ENCODE assay signal across 8 cellular contexts in the genomic region with DNA sequence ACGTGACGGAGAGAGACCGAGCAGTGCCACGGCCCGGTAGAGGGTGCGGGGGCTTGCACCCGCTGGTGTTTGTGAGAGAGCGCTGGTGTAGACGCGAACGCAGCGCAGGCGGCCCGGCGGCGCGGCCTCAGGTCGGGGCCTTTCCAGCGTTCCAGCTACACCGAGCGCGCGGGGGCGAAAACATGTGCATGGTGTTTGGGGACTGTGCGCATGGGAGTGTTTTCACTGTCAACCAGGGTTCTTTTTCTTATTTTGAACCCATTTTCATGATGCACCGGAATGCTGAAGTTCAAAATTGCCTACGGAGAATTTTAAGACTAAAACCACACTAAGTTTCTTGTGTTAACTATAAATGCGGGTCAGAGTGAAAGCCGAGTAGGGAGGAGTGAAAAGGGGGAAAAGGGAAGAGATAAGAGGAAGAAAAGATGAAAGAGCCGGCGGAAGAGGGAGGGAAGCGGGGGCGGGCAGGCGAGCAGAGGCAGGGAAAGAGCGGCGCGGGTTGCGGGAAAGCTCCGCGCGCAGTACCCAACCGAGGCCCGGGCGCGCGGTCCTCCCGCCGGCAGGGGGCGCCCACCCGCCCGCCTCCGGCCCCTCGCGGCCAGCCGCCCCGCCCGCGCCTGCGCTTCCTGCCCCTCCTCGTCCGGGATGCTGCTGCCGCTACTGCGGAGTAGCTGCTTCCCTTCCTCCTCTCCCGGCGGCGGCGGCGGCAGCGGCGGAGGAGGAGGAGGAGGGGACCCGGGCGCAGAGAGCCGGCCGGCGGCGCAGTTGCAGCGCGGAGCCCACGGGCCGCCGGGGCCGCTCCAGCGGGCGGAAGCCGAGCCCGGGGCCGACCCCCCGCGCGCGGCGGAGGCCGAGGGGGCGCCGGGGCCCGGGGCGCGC. TPM values are rescaled to one million over a fixed set of nuclear protein-coding genes. Genes with fewer than 3 reads are reported as not detected.
DNase-seq lines count a peak whose midpoint lies in the region; ATAC-seq and TF ChIP-seq lines count a peak whose summit lies in the region.

A gene with protein sequence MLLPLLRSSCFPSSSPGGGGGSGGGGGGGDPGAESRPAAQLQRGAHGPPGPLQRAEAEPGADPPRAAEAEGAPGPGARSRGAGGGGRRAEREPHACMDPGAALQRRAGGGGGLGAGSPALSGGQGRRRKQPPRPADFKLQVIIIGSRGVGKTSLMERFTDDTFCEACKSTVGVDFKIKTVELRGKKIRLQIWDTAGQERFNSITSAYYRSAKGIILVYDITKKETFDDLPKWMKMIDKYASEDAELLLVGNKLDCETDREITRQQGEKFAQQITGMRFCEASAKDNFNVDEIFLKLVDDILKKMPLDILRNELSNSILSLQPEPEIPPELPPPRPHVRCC (plus strand): TSS at position 643 of the 879 bp plus-strand sequence. CDS start 3 bp downstream, at position 646.

- CTCF ChIA-PET in AG04450 (lab: Charles Lee), result interaction anchor here (0.5 to 0.6 kb wide), 9 partner anchors 9 to 1318 kb away, joined by 3 to 5 read pairs (median 3); no protein-coding TSS in a partner anchor

- DNase-seq in AG04450 (ENCODE audit: low read depth, low spot score) (peak; percentile 49), NCI-H510A treated with DMSO at 0.1 percent for 48 hours (lab: John Stamatoyannopoulos, UW) (peak; percentile 86), coronary artery (ENCODE audit: low spot score) (peak; percentile 85), left lobe of liver (ENCODE audit: low spot score) (peak; percentile 88)
- peak; percentile 89 for DNase-seq in activated CD4-positive, alpha-beta T cell treated with anti-CD3 and anti-CD28 coated beads for 48 hours
- peak; percentile 87 to 89 for DNase-seq in stimulated activated CD4-positive, alpha-beta T cell treated with anti-CD3 and anti-CD28 coated beads, Interleukin-2, amount 100 ng/mL, for 24 hours

- H3K4me3 ChIP-seq in AG04450 (ENCODE audit: low read depth, low read length), result peak within 1 kb of the TSS; percentile 82
- peak within 1 kb of the TSS; percentile 90 for H3K4me3 ChIP-seq in coronary artery

- TF ChIP-seq CTCF in AG04450 (IDR thresholded peaks at IDR 0.05; ENCODE audit: low read depth, low read length) (peak; percentile 22; the same call in 1 of the 2 replicates), coronary artery (IDR thresholded peaks at IDR 0.05) (peak; percentile 54)

- H3K27me3 ChIP-seq in AG04450 (ENCODE audit: control insufficient read depth, insufficient read depth, low read length), result no peaks in the 10 kb centered on the region

- H3K27ac ChIP-seq in AG04450 (ENCODE audit: low read depth, low read length) (peak within 1 kb of the TSS; percentile 63), coronary artery (peak within 1 kb of the TSS; percentile 76 to 88)

- H3K9me3 ChIP-seq in AG04450 (ENCODE audit: control insufficient read depth, insufficient read depth, low read length), result peaks cover 4% of the 10 kb centered on the region; the same call in 1 of the 2 replicates

- peak; percentile 74 for ATAC-seq in GM19025 (IDR thresholded peaks at IDR 0.05; ENCODE audit: low read depth, unreplicated experiment)
- ATAC-seq in HG03354 (IDR thresholded peaks at IDR 0.05; ENCODE audit: poor library complexity, severe bottlenecking, unreplicated experiment), result peak; percentile 78
- peak; percentile 96 for ATAC-seq in left lobe of liver

- POLR2A ChIA-PET in AG04450 (lab: Yijun Ruan, JAX), result interaction anchor here (1.5 kb wide), 1 partner anchor 17 kb away, joined by 4 read pairs; no protein-coding TSS in a partner anchor

RNA-seq across cellular contexts. Expression of the gene that starts here (rescaled TPM):
- polyA plus RNA-seq in AG04450 (2011; rRNA removed), result 29.9 and 35.4 TPM in 2 replicates
- polyA minus RNA-seq in AG04450 (2011; rRNA and poly(A)+ RNA removed), result 16.7 and 29.1 TPM in 2 replicates
- 16.8 TPM for total RNA-seq in left lobe of liver

Comparison
In these comparisons a context has a peak if more than half of its experiments do, and no peak if none do; other contexts are left out.
1. Peak in every context shown above with its lines: DNase-seq, ATAC-seq, H3K4me3 ChIP-seq and H3K27ac ChIP-seq.